In the genomic region with DNA sequence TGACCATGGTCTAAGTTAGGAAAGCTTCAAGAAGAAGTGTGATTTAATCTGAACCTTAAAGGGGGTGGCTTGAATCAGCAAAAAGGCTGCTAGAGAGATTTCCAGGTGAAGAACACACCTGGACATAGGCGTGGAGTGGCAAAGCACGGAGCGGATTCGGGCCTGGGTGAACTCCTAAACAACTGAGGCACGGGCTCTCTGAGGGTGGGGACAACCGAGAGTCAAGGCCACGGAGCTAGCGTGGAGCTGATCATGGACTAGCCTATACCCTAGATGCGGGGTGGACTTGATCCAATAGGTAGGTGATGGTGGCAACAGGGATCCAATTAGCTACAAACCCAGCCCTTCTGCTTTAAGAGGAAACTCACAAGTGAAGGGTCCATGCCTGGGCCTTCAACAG, we compare ENCODE assay signal across 2 cellular contexts.
TF ChIP-seq lines count a peak whose summit lies in the region.

No MANE protein-coding gene starts in this region.

TF ChIP-seq in WTC11, 78 proteins besides CTCF, POLR2A, EP300 and RAD21:
- no peak for TF ChIP-seq ZNF219 (CRISPR knock-in tag; IDR thresholded peaks at IDR 0.05; ENCODE audit: borderline replicate concordance)
- TF ChIP-seq, protein P1, sequence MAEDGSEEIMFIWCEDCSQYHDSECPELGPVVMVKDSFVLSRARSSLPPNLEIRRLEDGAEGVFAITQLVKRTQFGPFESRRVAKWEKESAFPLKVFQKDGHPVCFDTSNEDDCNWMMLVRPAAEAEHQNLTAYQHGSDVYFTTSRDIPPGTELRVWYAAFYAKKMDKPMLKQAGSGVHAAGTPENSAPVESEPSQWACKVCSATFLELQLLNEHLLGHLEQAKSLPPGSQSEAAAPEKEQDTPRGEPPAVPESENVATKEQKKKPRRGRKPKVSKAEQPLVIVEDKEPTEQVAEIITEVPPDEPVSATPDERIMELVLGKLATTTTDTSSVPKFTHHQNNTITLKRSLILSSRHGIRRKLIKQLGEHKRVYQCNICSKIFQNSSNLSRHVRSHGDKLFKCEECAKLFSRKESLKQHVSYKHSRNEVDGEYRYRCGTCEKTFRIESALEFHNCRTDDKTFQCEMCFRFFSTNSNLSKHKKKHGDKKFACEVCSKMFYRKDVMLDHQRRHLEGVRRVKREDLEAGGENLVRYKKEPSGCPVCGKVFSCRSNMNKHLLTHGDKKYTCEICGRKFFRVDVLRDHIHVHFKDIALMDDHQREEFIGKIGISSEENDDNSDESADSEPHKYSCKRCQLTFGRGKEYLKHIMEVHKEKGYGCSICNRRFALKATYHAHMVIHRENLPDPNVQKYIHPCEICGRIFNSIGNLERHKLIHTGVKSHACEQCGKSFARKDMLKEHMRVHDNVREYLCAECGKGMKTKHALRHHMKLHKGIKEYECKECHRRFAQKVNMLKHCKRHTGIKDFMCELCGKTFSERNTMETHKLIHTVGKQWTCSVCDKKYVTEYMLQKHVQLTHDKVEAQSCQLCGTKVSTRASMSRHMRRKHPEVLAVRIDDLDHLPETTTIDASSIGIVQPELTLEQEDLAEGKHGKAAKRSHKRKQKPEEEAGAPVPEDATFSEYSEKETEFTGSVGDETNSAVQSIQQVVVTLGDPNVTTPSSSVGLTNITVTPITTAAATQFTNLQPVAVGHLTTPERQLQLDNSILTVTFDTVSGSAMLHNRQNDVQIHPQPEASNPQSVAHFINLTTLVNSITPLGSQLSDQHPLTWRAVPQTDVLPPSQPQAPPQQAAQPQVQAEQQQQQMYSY (CRISPR knock-in tag; IDR thresholded peaks at IDR 0.05), result peak; percentile 53; the same call in 1 of the 2 replicates

TF ChIP-seq in H1, 55 proteins besides CTCF, POLR2A, EP300 and RAD21:
- TF ChIP-seq PHF8 (conservative IDR thresholded peaks at IDR 0.05; ENCODE audit: low read depth, low read length) (no peak), KDM5A (IDR thresholded peaks at IDR 0.05; ENCODE audit: low read length) (no peak), SUZ12 (IDR thresholded peaks at IDR 0.05; ENCODE audit: low read length) (no peak), HDAC6 (IDR thresholded peaks at IDR 0.05; ENCODE audit: low read depth, low read length) (no peak), EZH2 (IDR thresholded peaks at IDR 0.05; ENCODE audit: low read depth, low read length, severe bottlenecking) (no peak), RFX5 (IDR thresholded peaks at IDR 0.05; ENCODE audit: borderline replicate concordance, low read depth, low read length) (no peak), RBBP5 (IDR thresholded peaks at IDR 0.05; ENCODE audit: borderline replicate concordance, low read depth, low read length) (no peak)
TF ChIP-seq in H1: peak in this region for 0.
